ENCODE assay signal across 16 cellular contexts in the genomic region with DNA sequence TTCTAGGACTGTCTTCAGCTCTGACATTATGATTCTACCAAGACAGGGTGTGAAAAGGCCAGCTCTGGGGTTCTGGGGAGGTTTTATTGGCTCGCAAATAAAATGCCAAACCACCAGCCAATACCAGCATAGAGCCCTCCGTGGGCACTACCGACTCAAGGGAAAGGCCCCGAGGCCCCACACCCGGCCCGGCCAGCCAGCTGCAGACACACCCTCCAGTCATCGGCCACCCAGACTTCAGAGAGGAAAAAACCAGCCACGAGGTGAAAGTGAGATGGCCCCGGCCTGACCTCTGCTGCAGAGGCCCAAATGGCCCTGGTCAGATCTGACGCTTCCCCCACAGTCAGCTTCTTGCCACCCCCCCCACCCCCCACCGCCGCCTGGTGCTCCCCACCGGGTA.
DNase-seq lines count a peak whose midpoint lies in the region; ATAC-seq, FAIRE-seq and TF ChIP-seq lines count a peak whose summit lies in the region.
"Had no signal": no experiment of that assay in that cellular context is flagged by ENCODE, and none has a peak within 500 bp of the region (broad histone marks: within the 10 kb centered on the region; RNA-seq: fewer than 3 reads in every experiment).

No MANE protein-coding gene starts in this region.

- BruUV-seq in PC-3 (replicated peaks; lab: Mats Ljungman, UMichigan) = TSS peak; percentile 97

- intact Hi-C loops in PC-3 (cut with micrococcal nuclease) (loop anchor here (1.0 kb wide), 1 partner anchor 47 kb away; no protein-coding TSS in a partner anchor), sigmoid colon (cut with DNase I) (loop anchor here (5.0 kb wide), 1 partner anchor 65 kb away; no protein-coding TSS in a partner anchor)

- H3K9me3 ChIP-seq in A549 = no peaks in the 10 kb centered on the region
- H3K9me3 ChIP-seq in PC-3 (ENCODE audit: low read length) = no peaks in the 10 kb centered on the region
- no peaks in the 10 kb centered on the region for H3K9me3 ChIP-seq in gastroesophageal sphincter
- H3K9me3 ChIP-seq in sigmoid colon = no peaks in the 10 kb centered on the region
- H3K9me3 ChIP-seq: tibial artery had no signal

- TF ChIP-seq POLR2A in A549 (IDR thresholded peaks at IDR 0.05; ENCODE audit: low read length) (no peak), gastroesophageal sphincter (IDR thresholded peaks at IDR 0.05) (no peak), sigmoid colon (IDR thresholded peaks at IDR 0.05) (no peak)

- CTCF ChIA-PET in A549 (lab: Yijun Ruan, JAX) (interaction anchor here (1.0 to 12.8 kb wide), 4 partner anchors 11 to 136 kb away, joined by 3 to 153 read pairs (median 10); no protein-coding TSS in a partner anchor), PC-3 (lab: Charles Lee) (interaction anchor here (0.5 to 1.0 kb wide), 4 partner anchors 14 to 511 kb away, joined by 3 to 19 read pairs (median 4); no protein-coding TSS in a partner anchor)

- H3K4me2 ChIP-seq in A549 (peak overlapping the region; percentile 65), PC-3 (ENCODE audit: low read length) (peak overlapping the region; percentile 49)

- WGBS in A549 (ENCODE audit: missing lambda C conversion rate) = 50% methylated on average over 11 of the region's 13 CpGs
- 80% methylated on average over 2 of the region's 13 CpGs; no CpG with 5 or more reads in 1 of the 2 donors for WGBS in gastroesophageal sphincter (ENCODE audit: low coverage in 1 of 2), 2 donors
- WGBS in sigmoid colon, 2 donors = 61 to 71% methylated on average over 13 of the region's 13 CpGs

- H3K4me1 ChIP-seq in A549 (peaks cover 25% of the 10 kb centered on the region), PC-3 (ENCODE audit: insufficient read depth, low read length) (peaks cover 42% of the 10 kb centered on the region), gastroesophageal sphincter (peaks cover 0 to 40% (median 14%) of the 10 kb centered on the region in 3 donors), sigmoid colon (peaks cover 0 to 28% (median 15%) of the 10 kb centered on the region in 4 donors)

- H3K36me3 ChIP-seq in PC-3 (ENCODE audit: low read depth, low read length) = no peaks in the 10 kb centered on the region
- H3K36me3 ChIP-seq in gastroesophageal sphincter = no peaks in the 10 kb centered on the region
- H3K36me3 ChIP-seq in sigmoid colon = no peaks in the 10 kb centered on the region
- H3K36me3 ChIP-seq: tibial artery had no signal

- H3F3A ChIP-seq in PC-3 (ENCODE audit: low read length, unreplicated experiment) = no peaks in the 10 kb centered on the region

- TF ChIP-seq RAD21 in A549 (conservative IDR thresholded peaks at IDR 0.05 in 1 of 2, IDR thresholded peaks at IDR 0.05 in 1 of 2) = no peak

- ATAC-seq in A549 = peak in 1 of 2 experiments; percentile 11; a peak in 3 of 6 replicates
- peak; percentile 44 for ATAC-seq in PC-3
- peak; percentile 29 for ATAC-seq in gastroesophageal sphincter
- ATAC-seq in HG03135 (IDR thresholded peaks at IDR 0.05; ENCODE audit: unreplicated experiment) = no peak
- no peak for ATAC-seq in GM19397 (IDR thresholded peaks at IDR 0.05; ENCODE audit: unreplicated experiment)

- FAIRE-seq in A549 (lab: Jason Lieb, UNC) = no peak
- FAIRE-seq: GM12891, GM19239 had no signal

- DNase-seq in A549 (ENCODE audit: low read depth in 1 of 2, low spot score in 1 of 2) = no peak
- DNase-seq in PC-3 = no peak
- DNase-seq in sigmoid colon = no peak
- no peak for DNase-seq in SIG-M5 (lab: John Stamatoyannopoulos, UW)
- no peak for DNase-seq in OCI-M1 (lab: John Stamatoyannopoulos, UW)
- DNase-seq: activated CD8-positive, alpha-beta memory T cell treated with anti-CD3 and anti-CD28 coated beads for 24 hours; activated naive CD4-positive, alpha-beta T cell treated with anti-CD3 and anti-CD28 coated beads for 36 hours; caudate nucleus; DMS53; NCI-H446 had no signal

- no peak for TF ChIP-seq CTCF in A549 (IDR thresholded peaks at IDR 0.05)
- TF ChIP-seq CTCF in PC-3 (conservative IDR thresholded peaks at IDR 0.05; ENCODE audit: low read depth, low read length) = no peak
- no peak for TF ChIP-seq CTCF in gastroesophageal sphincter (IDR thresholded peaks at IDR 0.05)
- TF ChIP-seq CTCF in sigmoid colon (IDR thresholded peaks at IDR 0.05) = no peak

- TF ChIP-seq EP300 in A549 (IDR thresholded peaks at IDR 0.05) = no peak
- TF ChIP-seq EP300 in gastroesophageal sphincter (IDR thresholded peaks at IDR 0.05) = no peak
- TF ChIP-seq EP300 in sigmoid colon (IDR thresholded peaks at IDR 0.05) = no peak

- H3K9ac ChIP-seq in PC-3 (ENCODE audit: low read length) = peak overlapping the region; percentile 54

- H3K79me2 ChIP-seq in PC-3 (ENCODE audit: low read length) = no peaks in the 10 kb centered on the region

- no peak overlapping the region for H3K4me3 ChIP-seq in A549
- peak overlapping the region; percentile 4; the same call in 1 of the 2 replicates for H3K4me3 ChIP-seq in PC-3 (ENCODE audit: low read length)
- H3K4me3 ChIP-seq in gastroesophageal sphincter = no peak overlapping the region
- no peak overlapping the region for H3K4me3 ChIP-seq in sigmoid colon
- H3K4me3 ChIP-seq: tibial artery had no signal

- POLR2A ChIA-PET in A549 (lab: Yijun Ruan, JAX) (no interaction called here), PC-3 (lab: Charles Lee; ENCODE audit: unreplicated experiment) (interaction anchor here (0.5 to 1.2 kb wide), 3 partner anchors 12 to 212 kb away, joined by 3 to 4 read pairs (median 3); no protein-coding TSS in a partner anchor)

- no peaks in the 10 kb centered on the region for H3K27me3 ChIP-seq in PC-3 (ENCODE audit: low read length)
- H3K27me3 ChIP-seq in gastroesophageal sphincter = no peaks in the 10 kb centered on the region
- H3K27me3 ChIP-seq in sigmoid colon = no peaks in the 10 kb centered on the region
- H3K27me3 ChIP-seq: tibial artery had no signal

- H3K27ac ChIP-seq in A549 (peak overlapping the region; percentile 72; a peak in 4 of 6 replicates), PC-3 (ENCODE audit: low read length) (peak overlapping the region; percentile 86), gastroesophageal sphincter (peak overlapping the region in 3 of 4 donors; percentile 64 to 75 (median 66)), sigmoid colon (peak overlapping the region; percentile 30 to 77 (median 54))

- peak overlapping the region; percentile 56 for H2AFZ ChIP-seq in PC-3 (ENCODE audit: low read length)

- H4K20me1 ChIP-seq in PC-3 (ENCODE audit: low read length) = no peaks in the 10 kb centered on the region

- no peaks in the 10 kb centered on the region for H3K9me2 ChIP-seq in PC-3 (replicated peaks; ENCODE audit: low read length)

TF ChIP-seq in A549, 52 proteins besides CTCF, POLR2A, EP300 and RAD21:
- TF ChIP-seq RFX5 (IDR thresholded peaks at IDR 0.05) = no peak
- no peak for TF ChIP-seq NR3C1 (IDR thresholded peaks at IDR 0.05)
- TF ChIP-seq BHLHE40 (IDR thresholded peaks at IDR 0.05; ENCODE audit: low read depth, low read length) = no peak
- TF ChIP-seq SREBF2 (IDR thresholded peaks at IDR 0.05) = no peak
- no peak for TF ChIP-seq TFCP2L1 (CRISPR knock-in tag; IDR thresholded peaks at IDR 0.05)
- no peak for TF ChIP-seq HOXB5 (CRISPR knock-in tag; IDR thresholded peaks at IDR 0.05)
- no peak for TF ChIP-seq ATOH8 (CRISPR knock-in tag; IDR thresholded peaks at IDR 0.05; ENCODE audit: low read depth)
- no peak for TF ChIP-seq FOSL2 (IDR thresholded peaks at IDR 0.05)
- no peak for TF ChIP-seq FOSL2 (CRISPR knock-in tag; IDR thresholded peaks at IDR 0.05)
- no peak for TF ChIP-seq EHMT2 (IDR thresholded peaks at IDR 0.05; ENCODE audit: low read depth)
- TF ChIP-seq KDM1A (IDR thresholded peaks at IDR 0.05; ENCODE audit: low read depth) = no peak
- no peak for TF ChIP-seq JUN (IDR thresholded peaks at IDR 0.05)
- no peak for TF ChIP-seq KDM5A (IDR thresholded peaks at IDR 0.05)
- TF ChIP-seq SMC3 (IDR thresholded peaks at IDR 0.05) = no peak
- TF ChIP-seq HOXA7 (CRISPR knock-in tag; IDR thresholded peaks at IDR 0.05) = no peak
- no peak for TF ChIP-seq HOXB13 (CRISPR knock-in tag; IDR thresholded peaks at IDR 0.05; ENCODE audit: low read depth)
TF ChIP-seq in A549: peak in this region for 0.

Comparison
In these comparisons a context has a peak if more than half of its experiments do, and no peak if none do; other contexts are left out.
1. ATAC-seq: peak in PC-3 (single experiment) and gastroesophageal sphincter (single experiment); none in HG03135 (single experiment) and GM19397 (single experiment).
2. Peak in every context shown above with its lines, with median percentiles within 50 percentile points of each other: H3K27ac ChIP-seq.